In the genomic region with DNA sequence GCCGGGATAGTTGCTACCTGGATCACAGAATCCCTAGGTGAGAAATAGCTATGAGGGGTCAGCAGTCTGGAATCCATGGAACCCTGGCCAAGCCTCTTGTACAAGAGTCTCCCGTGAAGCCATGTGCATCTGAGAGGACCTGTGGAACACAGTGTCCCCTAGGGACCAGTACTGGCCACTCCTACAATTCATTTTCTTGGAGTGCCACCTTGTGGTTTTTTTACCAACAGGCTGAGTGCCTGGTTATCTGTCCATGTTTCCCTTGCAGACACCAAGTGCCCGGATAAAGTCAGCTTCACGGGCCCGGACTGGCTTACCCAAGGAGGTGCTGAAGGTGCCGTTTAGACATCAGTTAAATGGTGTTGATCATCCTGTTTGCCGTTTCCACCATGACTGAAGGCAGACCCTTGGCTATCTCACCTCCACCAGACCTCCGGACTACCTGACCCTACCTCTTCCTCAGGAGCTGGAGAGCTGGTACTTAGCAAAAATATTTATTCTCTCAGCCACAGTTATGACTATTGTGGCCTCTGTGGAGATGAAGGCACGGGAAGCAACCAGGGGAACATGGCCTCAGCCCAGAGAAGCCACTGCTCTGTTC, we compare ENCODE assay signal across 8 cellular contexts.
DNase-seq lines count a peak whose midpoint lies in the region; ATAC-seq, FAIRE-seq and TF ChIP-seq lines count a peak whose summit lies in the region.

No MANE protein-coding gene starts in this region.

- no peaks in the 10 kb centered on the region for H3K79me2 ChIP-seq in OCI-LY1 (ENCODE audit: insufficient read depth, low read length)

- intact Hi-C loops in left lung (cut with DNase I) = no loop called here
- intact Hi-C loops in aorta (cut with DNase I) = loop anchor here in 1 of 2 donors (5.0 kb wide), 1 partner anchor 254 kb away; no protein-coding TSS in a partner anchor

- peak; percentile 71 for TF ChIP-seq CTCF in D721Med (IDR thresholded peaks at IDR 0.05; ENCODE audit: insufficient read depth, missing control alignments)
- TF ChIP-seq CTCF in HL-60 (IDR thresholded peaks at IDR 0.05; ENCODE audit: insufficient read depth, low read length) = peak; percentile 47
- peak; percentile 71 for TF ChIP-seq CTCF in OCI-LY1 (IDR thresholded peaks at IDR 0.05; ENCODE audit: low read length)
- peak; percentile 79 for TF ChIP-seq CTCF in chondrocyte (IDR thresholded peaks at IDR 0.05)
- TF ChIP-seq CTCF in left lung (IDR thresholded peaks at IDR 0.05) = peak; percentile 47 to 66

- H3K36me3 Mint-ChIP-seq in chondrocyte (ENCODE audit: low read depth) = peaks cover 18% of the 10 kb centered on the region

- H3K4me3 Mint-ChIP-seq in chondrocyte (ENCODE audit: unreplicated experiment) = no peak overlapping the region

- DNase-seq in D721Med (ENCODE audit: insufficient read length, low spot score) = peak; percentile 85
- peak; percentile 41 to 52 for DNase-seq in HL-60 (ENCODE audit: low read depth in 1 of 2, low spot score in 1 of 2)
- no peak for DNase-seq in chondrocyte (ENCODE audit: low spot score)
- DNase-seq in left lung = no peak
- DNase-seq in aorta = no peak
- no peak for DNase-seq in stimulated activated CD4-positive, alpha-beta T cell treated with anti-CD3 and anti-CD28 coated beads, Interleukin-1b, Interleukin-23, amount 100 ng/mL, for 48 hours

- H3K27me3 Mint-ChIP-seq in chondrocyte (ENCODE audit: low read depth) = no peaks in the 10 kb centered on the region

- WGBS in aorta, 2 donors = 44% methylated on average over 9 of the region's 9 CpGs

- H3K27me3 ChIP-seq in HL-60 (ENCODE audit: insufficient read depth, poor library complexity, severe bottlenecking) = no peaks in the 10 kb centered on the region
- no peaks in the 10 kb centered on the region for H3K27me3 ChIP-seq in OCI-LY1 (ENCODE audit: insufficient read depth, low read length)
- no peaks in the 10 kb centered on the region for H3K27me3 ChIP-seq in left lung
- no peaks in the 10 kb centered on the region for H3K27me3 ChIP-seq in aorta (ENCODE audit: control insufficient read depth in 1 of 2, insufficient read depth in 2 of 2, low read length in 1 of 2)

- peak; percentile 89 for ATAC-seq in left lung
- peak; percentile 56 for ATAC-seq in aorta (ENCODE audit: low FRiP score)
- no peak for ATAC-seq in GM21786 (IDR thresholded peaks at IDR 0.05; ENCODE audit: unreplicated experiment)

- no peak for FAIRE-seq in D721Med (lab: Jason Lieb, UNC)

- no peak overlapping the region for H3K27ac Mint-ChIP-seq in chondrocyte (ENCODE audit: unreplicated experiment)

- H3K27ac ChIP-seq in HL-60 (replicated peaks) (no peak overlapping the region), OCI-LY1 (ENCODE audit: low read depth, low read length, poor library complexity, severe bottlenecking) (no peak overlapping the region), left lung (no peak overlapping the region), aorta (ENCODE audit: low read depth in 1 of 2, low read length in 2 of 2) (no peak overlapping the region)

- H3K9me3 ChIP-seq in OCI-LY1 (ENCODE audit: low read length) (no peaks in the 10 kb centered on the region), left lung (no peaks in the 10 kb centered on the region), aorta (ENCODE audit: control insufficient read depth, low read length) (no peaks in the 10 kb centered on the region)

- H3K36me3 ChIP-seq in OCI-LY1 (ENCODE audit: insufficient read depth, low read length) (peaks cover 68% of the 10 kb centered on the region), left lung (peaks cover 0 to 94% of the 10 kb centered on the region in 2 donors), aorta (ENCODE audit: control insufficient read depth in 1 of 2, insufficient read depth in 2 of 2, low read length in 1 of 2) (peaks cover 0 to 2% of the 10 kb centered on the region in 2 donors)

- no peak overlapping the region for H3K4me3 ChIP-seq in HL-60 (replicated peaks; ENCODE audit: insufficient read depth, low read length)
- no peak overlapping the region for H3K4me3 ChIP-seq in OCI-LY1 (ENCODE audit: low read depth, low read length, poor library complexity, severe bottlenecking)
- no peak overlapping the region for H3K4me3 ChIP-seq in left lung
- no peak overlapping the region for H3K4me3 ChIP-seq in aorta (ENCODE audit: low read length in 2 of 2)

- no peaks in the 10 kb centered on the region for H3K4me1 ChIP-seq in OCI-LY1 (ENCODE audit: insufficient read depth, low read length, severe bottlenecking)
- H3K4me1 ChIP-seq in left lung = no peaks in the 10 kb centered on the region
- H3K4me1 ChIP-seq in aorta (ENCODE audit: control insufficient read depth in 1 of 2, insufficient read depth in 2 of 2, low read length in 2 of 2) = no peaks in the 10 kb centered on the region

- no peaks in the 10 kb centered on the region for H3K9me3 Mint-ChIP-seq in chondrocyte (ENCODE audit: low read depth)

- no peak overlapping the region for H2AFZ ChIP-seq in OCI-LY1 (ENCODE audit: low read length)

- no peak overlapping the region for H3K9ac ChIP-seq in OCI-LY1 (ENCODE audit: low read length)

- no peak overlapping the region for H3K4me2 ChIP-seq in OCI-LY1 (ENCODE audit: low read length)

- H3K4me1 Mint-ChIP-seq in chondrocyte (ENCODE audit: low read depth) = peaks cover 3% of the 10 kb centered on the region

- H3K9me2 ChIP-seq in OCI-LY1 (ENCODE audit: low read depth, low read length) = no peaks in the 10 kb centered on the region

- H3F3A ChIP-seq in OCI-LY1 (ENCODE audit: insufficient read depth, low read length) = no peaks in the 10 kb centered on the region

- H4K20me1 ChIP-seq in OCI-LY1 (ENCODE audit: insufficient read depth, low read length) = no peaks in the 10 kb centered on the region

Comparison
In these comparisons a context has a peak if more than half of its experiments do, and no peak if none do; other contexts are left out.
1. DNase-seq: peak in D721Med (single experiment) and HL-60 (2 of 2); none in chondrocyte (single experiment), left lung (0 of 2), aorta (0 of 2) and stimulated activated CD4-positive, alpha-beta T cell treated with anti-CD3 and anti-CD28 coated beads, Interleukin-1b, Interleukin-23, amount 100 ng/mL, for 48 hours (single experiment).
2. Peak in every context shown above with its lines, with median percentiles within 50 percentile points of each other: CTCF ChIP-seq.